In genomic region chr5:102666164-102666951, GRCh38 we compare ENCODE assay signal across 14 cellular contexts.
DNase-seq lines count a peak whose midpoint lies in the region; FAIRE-seq and TF ChIP-seq lines count a peak whose summit lies in the region.
"Had no signal": no experiment of that assay in that cellular context is flagged by ENCODE, and none has a peak within 500 bp of the region (broad histone marks: within the 10 kb centered on the region; RNA-seq: fewer than 3 reads in every experiment).

No MANE protein-coding gene starts in this region.

- no peaks in the 10 kb centered on the region for H3K9me3 Mint-ChIP-seq in activated CD4-positive, alpha-beta T cell treated with anti-CD3 and anti-CD28 coated beads, Interleukin-2, amount 10 ng/mL, durations not matched to agents 24 days and 14 days
- H3K9me3 Mint-ChIP-seq: immature natural killer cell; stimulated activated memory B cell treated with anti-CD40 and anti-IgM and Interleukin-4, amounts not matched to agents 10 μg/mL and 1 μg/mL and 100 μg/mL, for 72 hours had no signal

- TF ChIP-seq POLR2A in GM12892 (IDR thresholded peaks at IDR 0.05; ENCODE audit: low read depth, low read length) (no peak), Peyer's patch (IDR thresholded peaks at IDR 0.05) (no peak)

- no peaks in the 10 kb centered on the region for H3K36me3 Mint-ChIP-seq in activated CD4-positive, alpha-beta T cell treated with anti-CD3 and anti-CD28 coated beads, Interleukin-2, amount 10 ng/mL, durations not matched to agents 24 days and 14 days (ENCODE audit: low read depth)
- H3K36me3 Mint-ChIP-seq: immature natural killer cell; stimulated activated memory B cell treated with anti-CD40 and anti-IgM and Interleukin-4, amounts not matched to agents 10 μg/mL and 1 μg/mL and 100 μg/mL, for 72 hours had no signal

- H3K4me3 Mint-ChIP-seq in activated CD4-positive, alpha-beta T cell treated with anti-CD3 and anti-CD28 coated beads, Interleukin-2, amount 10 ng/mL, durations not matched to agents 24 days and 14 days: no peak overlapping the region
- H3K4me3 Mint-ChIP-seq: immature natural killer cell; stimulated activated memory B cell treated with anti-CD40 and anti-IgM and Interleukin-4, amounts not matched to agents 10 μg/mL and 1 μg/mL and 100 μg/mL, for 72 hours had no signal

- H3K27ac Mint-ChIP-seq in activated CD4-positive, alpha-beta T cell treated with anti-CD3 and anti-CD28 coated beads, Interleukin-2, amount 10 ng/mL, durations not matched to agents 24 days and 14 days: no peak overlapping the region
- H3K27ac Mint-ChIP-seq: immature natural killer cell; stimulated activated memory B cell treated with anti-CD40 and anti-IgM and Interleukin-4, amounts not matched to agents 10 μg/mL and 1 μg/mL and 100 μg/mL, for 72 hours had no signal

- TF ChIP-seq CTCF in epithelial cell of esophagus (IDR thresholded peaks at IDR 0.05; ENCODE audit: insufficient read depth, low read depth, low read length, missing control alignments) (no peak), Peyer's patch (IDR thresholded peaks at IDR 0.05) (no peak)

- no peaks in the 10 kb centered on the region for H3K27me3 ChIP-seq in Peyer's patch

- intact Hi-C loops in activated CD4-positive, alpha-beta T cell treated with anti-CD3 and anti-CD28 coated beads, Interleukin-2, amount 10 ng/mL, durations not matched to agents 24 days and 14 days (cut with micrococcal nuclease): no loop called here

- peak; percentile 17 for DNase-seq in activated CD4-positive, alpha-beta T cell treated with anti-CD3 and anti-CD28 coated beads, Interleukin-2, amount 10 ng/mL, durations not matched to agents 24 days and 14 days
- no peak for DNase-seq in activated CD4-positive, alpha-beta T cell treated with anti-CD3 and anti-CD28 coated beads for 48 hours
- peak; percentile 22 for DNase-seq in NCI-H510A treated with DMSO at 0.1 percent for 48 hours (lab: John Stamatoyannopoulos, UW)
- DNase-seq in epithelial cell of esophagus (ENCODE audit: low read depth): peak; percentile 18
- DNase-seq in NOMO-1 treated with dmso at 0.1 percent for 144 hours (lab: John Stamatoyannopoulos, UW; ENCODE audit: unreplicated experiment): no peak
- DNase-seq in GM12892 (ENCODE audit: insufficient read length): no peak
- DNase-seq in germinal center (ENCODE audit: low spot score): no peak
- DNase-seq in Peyer's patch: no peak
- DNase-seq: GOT3, immature natural killer cell, KBM-7, T-helper 9 cell had no signal

- H3K27ac ChIP-seq in Peyer's patch: no peak overlapping the region
- H3K27ac ChIP-seq: epithelial cell of prostate had no signal

- H3K27me3 Mint-ChIP-seq in activated CD4-positive, alpha-beta T cell treated with anti-CD3 and anti-CD28 coated beads, Interleukin-2, amount 10 ng/mL, durations not matched to agents 24 days and 14 days: peaks cover 3% of the 10 kb centered on the region

- no peak for FAIRE-seq in GM12892 (lab: Jason Lieb, UNC)

- H3K4me3 ChIP-seq in epithelial cell of esophagus (ENCODE audit: low read length) (no peak overlapping the region), Peyer's patch (no peak overlapping the region)

- H3K9me3 ChIP-seq in Peyer's patch: no peaks in the 10 kb centered on the region

- no peaks in the 10 kb centered on the region for H3K4me1 ChIP-seq in Peyer's patch

- no peaks in the 10 kb centered on the region for H3K4me1 Mint-ChIP-seq in activated CD4-positive, alpha-beta T cell treated with anti-CD3 and anti-CD28 coated beads, Interleukin-2, amount 10 ng/mL, durations not matched to agents 24 days and 14 days
- H3K4me1 Mint-ChIP-seq: immature natural killer cell; stimulated activated memory B cell treated with anti-CD40 and anti-IgM and Interleukin-4, amounts not matched to agents 10 μg/mL and 1 μg/mL and 100 μg/mL, for 72 hours had no signal

- H3K36me3 ChIP-seq in Peyer's patch: no peaks in the 10 kb centered on the region

Comparison
In these comparisons a context has a peak if more than half of its experiments do, and no peak if none do; other contexts are left out.
1. DNase-seq: peak in activated CD4-positive, alpha-beta T cell treated with anti-CD3 and anti-CD28 coated beads, Interleukin-2, amount 10 ng/mL, durations not matched to agents 24 days and 14 days (single experiment), NCI-H510A treated with DMSO at 0.1 percent for 48 hours (single experiment) and epithelial cell of esophagus (single experiment); none in activated CD4-positive, alpha-beta T cell treated with anti-CD3 and anti-CD28 coated beads for 48 hours (single experiment), NOMO-1 treated with dmso at 0.1 percent for 144 hours (single experiment), GM12892 (single experiment), germinal center (single experiment) and Peyer's patch (0 of 3).